In the genomic region with DNA sequence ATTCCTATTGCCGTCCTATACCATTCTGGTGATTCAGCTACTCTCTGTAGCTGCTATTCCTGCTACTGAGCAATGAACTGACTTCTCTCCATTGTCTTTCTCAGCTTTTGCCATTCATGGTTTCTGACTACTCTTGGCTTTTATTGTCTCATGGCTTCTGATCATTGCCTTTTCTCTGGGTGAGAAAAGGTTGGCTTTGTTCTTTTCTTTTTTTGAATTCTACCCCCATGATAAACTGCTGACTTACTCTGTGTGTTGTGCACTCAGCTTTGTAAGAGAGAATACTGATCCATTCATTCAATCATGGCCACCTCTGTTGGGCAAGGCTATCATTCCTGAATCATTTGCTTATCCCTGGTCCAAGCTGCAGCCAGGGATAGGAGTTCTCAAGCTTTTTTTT, we compare ENCODE assay signal across 18 cellular contexts. TPM values are rescaled to one million over a fixed set of nuclear protein-coding genes. Genes with fewer than 3 reads are reported as not detected.
DNase-seq lines count a peak whose midpoint lies in the region; ATAC-seq and TF ChIP-seq lines count a peak whose summit lies in the region.
"Had no signal": no experiment of that assay in that cellular context is flagged by ENCODE, and none has a peak within 500 bp of the region (broad histone marks: within the 10 kb centered on the region; RNA-seq: fewer than 3 reads in every experiment).

No MANE protein-coding gene starts in this region.

- H3K36me3 ChIP-seq in neural progenitor cell (no peaks in the 10 kb centered on the region), uterus (no peaks in the 10 kb centered on the region), trophoblast cell (ENCODE audit: control insufficient read depth in 1 of 2, insufficient read depth in 2 of 2, low read length in 2 of 2) (no peaks in the 10 kb centered on the region)
- H3K36me3 ChIP-seq: BE2C, BLaER1 had no signal

- H3K4me2 ChIP-seq in neural progenitor cell (no peak overlapping the region), trophoblast cell (ENCODE audit: low read length) (no peak overlapping the region)
- H3K4me2 ChIP-seq: BLaER1 had no signal

- H4K12ac ChIP-seq in trophoblast cell (ENCODE audit: low read depth, low read length): no peak overlapping the region

- H2AFZ ChIP-seq in neural progenitor cell (replicated peaks) (peak overlapping the region; percentile 79), trophoblast cell (ENCODE audit: insufficient read depth, low read length, poor library complexity) (no peak overlapping the region)

- H3K79me2 ChIP-seq in neural progenitor cell (ENCODE audit: low read depth) (no peaks in the 10 kb centered on the region), trophoblast cell (ENCODE audit: control insufficient read depth, insufficient read depth, low read length, poor library complexity) (no peaks in the 10 kb centered on the region)

- no peak overlapping the region for H3K14ac ChIP-seq in trophoblast cell (ENCODE audit: low read length)

- no peak for TF ChIP-seq CTCF in neural progenitor cell (IDR thresholded peaks at IDR 0.05)
- TF ChIP-seq CTCF in uterus (IDR thresholded peaks at IDR 0.05): no peak

- H3F3A ChIP-seq in neural progenitor cell (ENCODE audit: low read depth): no peaks in the 10 kb centered on the region

- no peaks in the 10 kb centered on the region for H3K9me3 ChIP-seq in neural progenitor cell (ENCODE audit: low read depth)
- H3K9me3 ChIP-seq in uterus: no peaks in the 10 kb centered on the region
- H3K9me3 ChIP-seq in trophoblast cell (ENCODE audit: insufficient read depth, low read depth, low read length): no peaks in the 10 kb centered on the region
- H3K9me3 ChIP-seq: BE2C, BLaER1, Caco-2 had no signal

- no peak overlapping the region for H3K18ac ChIP-seq in trophoblast cell (ENCODE audit: low read length)

- H3K27ac Mint-ChIP-seq in neural progenitor cell: no peak overlapping the region
- H3K27ac Mint-ChIP-seq: CD4-positive, alpha-beta T cell; CD8-positive, alpha-beta T cell had no signal

- no CpG with 5 or more reads among the region's 1 CpG for WGBS in trophoblast cell (ENCODE audit: extremely low coverage, insufficient coverage, insufficient read length)

- no peak overlapping the region for H2AK5ac ChIP-seq in trophoblast cell (ENCODE audit: low read length)

- H3K36me3 Mint-ChIP-seq in neural progenitor cell: no peaks in the 10 kb centered on the region
- H3K36me3 Mint-ChIP-seq: CD8-positive, alpha-beta T cell had no signal

- no peak overlapping the region for H3K4ac ChIP-seq in trophoblast cell (ENCODE audit: low read depth, low read length)

- H3K79me1 ChIP-seq in trophoblast cell (ENCODE audit: low read length): no peaks in the 10 kb centered on the region

- ATAC-seq in HG03139 (IDR thresholded peaks at IDR 0.05; ENCODE audit: unreplicated experiment): no peak
- ATAC-seq: CD8-positive, alpha-beta T cell had no signal

- no peak overlapping the region for H2BK5ac ChIP-seq in trophoblast cell (ENCODE audit: low read depth, low read length, poor library complexity)

- no peak overlapping the region for H4K91ac ChIP-seq in trophoblast cell (ENCODE audit: low read depth, low read length)

- H2BK120ac ChIP-seq in trophoblast cell (ENCODE audit: insufficient read depth, low read length, poor library complexity): no peak overlapping the region

- H3K4me1 ChIP-seq in neural progenitor cell (peaks cover 12% of the 10 kb centered on the region), uterus (no peaks in the 10 kb centered on the region), trophoblast cell (ENCODE audit: control insufficient read depth in 1 of 2, insufficient read depth in 2 of 2, low read length in 2 of 2) (peaks cover 0 to 5% of the 10 kb centered on the region in 2 experiments)
- H3K4me1 ChIP-seq: BE2C, BLaER1, Caco-2 had no signal

- no peaks in the 10 kb centered on the region for H4K20me1 ChIP-seq in neural progenitor cell (ENCODE audit: low read depth)
- H4K20me1 ChIP-seq: BLaER1 had no signal

- H3K4me3 ChIP-seq in neural progenitor cell (no peak overlapping the region), uterus (no peak overlapping the region), trophoblast cell (ENCODE audit: low read depth, low read length) (no peak overlapping the region)
- H3K4me3 ChIP-seq: BLaER1 had no signal

- H3K4me3 Mint-ChIP-seq in neural progenitor cell: no peak overlapping the region
- H3K4me3 Mint-ChIP-seq: CD4-positive, alpha-beta T cell; CD8-positive, alpha-beta T cell had no signal

- no peaks in the 10 kb centered on the region for H3K9me3 Mint-ChIP-seq in neural progenitor cell
- H3K9me3 Mint-ChIP-seq: CD4-positive, alpha-beta T cell; CD8-positive, alpha-beta T cell had no signal

- no peak for TF ChIP-seq POLR2A in uterus (IDR thresholded peaks at IDR 0.05)

- intact Hi-C loops in uterus (cut with DNase I; ENCODE audit: low total_unique reads): no loop called here

- peaks cover 2% of the 10 kb centered on the region for H3K27me3 Mint-ChIP-seq in neural progenitor cell (ENCODE audit: insufficient read depth, low read depth)
- H3K27me3 Mint-ChIP-seq: CD4-positive, alpha-beta T cell had no signal

- H3K9ac ChIP-seq in neural progenitor cell: no peak overlapping the region
- H3K9ac ChIP-seq in trophoblast cell (ENCODE audit: low read length): no peak overlapping the region
- H3K9ac ChIP-seq: BLaER1 had no signal

- DNase-seq in SK-MEL-5 (ENCODE audit: low read depth, low spot score) (peak; percentile 55), foreskin melanocyte (peak; percentile 69), neural progenitor cell (ENCODE audit: low spot score) (peak; percentile 2), uterus (no peak), trophoblast cell (no peak), C1 segment of cervical spinal cord (lab: John Stamatoyannopoulos, UW) (no peak)
- DNase-seq: 8988T; ACHN; BE2C; Caco-2; Calu3; CD4-positive, alpha-beta T cell; CD8-positive, alpha-beta T cell; DMS79 treated with DMSO at 0.1 percent for 48 hours; GF-D8 had no signal

- H3K27me3 ChIP-seq in neural progenitor cell (no peaks in the 10 kb centered on the region), uterus (no peaks in the 10 kb centered on the region), trophoblast cell (ENCODE audit: insufficient read depth, low read length) (no peaks in the 10 kb centered on the region)
- H3K27me3 ChIP-seq: BE2C, BLaER1 had no signal

- H4K8ac ChIP-seq in trophoblast cell (ENCODE audit: low read depth, low read length): no peak overlapping the region

- H3K27ac ChIP-seq in neural progenitor cell (no peak overlapping the region), uterus (no peak overlapping the region), trophoblast cell (ENCODE audit: low read depth, low read length) (no peak overlapping the region)
- H3K27ac ChIP-seq: BLaER1, C4-2B had no signal

- no peak overlapping the region for H2BK12ac ChIP-seq in trophoblast cell (ENCODE audit: low read length)

- in situ Hi-C loops in SK-MEL-5 (cut with HindIII; ENCODE audit: low pct_unique_long_range_greater_than_20kb, low sequenced_read_pairs): no loop called here

- H3K23ac ChIP-seq in trophoblast cell (ENCODE audit: low read length): no peak overlapping the region

- H3K4me1 Mint-ChIP-seq in neural progenitor cell: peaks cover 21% of the 10 kb centered on the region

RNA-seq across cellular contexts. Expression of gene METAP1, which starts 27.6 kb away (rescaled TPM):
- 53.1 and 58.4 TPM in 2 replicates for total RNA-seq in SK-MEL-5 (2014; rRNA removed; shearing (Covaris generic))
- 44.4 and 49.6 TPM in 2 replicates for polyA plus RNA-seq in SK-MEL-5 (2015; cell fraction: cytosol; rRNA removed)
- 81.4 and 111 TPM in 2 replicates for polyA plus RNA-seq in SK-MEL-5 (2015; cell fraction: nucleus; rRNA removed)
- total RNA-seq in neural progenitor cell (ENCODE audit: low replicate concordance) (92.4 and 155 TPM in 2 replicates), uterus (10 to 100 TPM; 34.1 to 50.7 (median 36.3) TPM)
- polyA plus RNA-seq in trophoblast cell (2013): 64.2 and 64.7 TPM in 2 replicates

RNA-seq across cellular contexts. Expression of gene EIF4E, which starts 39.0 kb away (rescaled TPM):
- total RNA-seq in SK-MEL-5 (2014; rRNA removed; shearing (Covaris generic)): 132 and 135 TPM in 2 replicates
- polyA plus RNA-seq in SK-MEL-5 (2015; cell fraction: cytosol; rRNA removed): 103 and 122 TPM in 2 replicates
- 41.2 and 42.1 TPM in 2 replicates for polyA plus RNA-seq in SK-MEL-5 (2015; cell fraction: nucleus; rRNA removed)
- total RNA-seq in neural progenitor cell (ENCODE audit: low replicate concordance): 249 and 340 TPM in 2 replicates
- total RNA-seq in uterus: 100 to 1,000 TPM in 1 of 4 donors, 10 to 100 TPM in 3; 24.6 to 149 (median 87.9) TPM
- 65.0 and 68.6 TPM in 2 replicates for polyA plus RNA-seq in trophoblast cell (2013)

Comparison
In these comparisons a context has a peak if more than half of its experiments do, and no peak if none do; other contexts are left out.
1. DNase-seq: peak in SK-MEL-5 (single experiment), foreskin melanocyte (single experiment) and neural progenitor cell (single experiment); none in uterus (0 of 2), trophoblast cell (0 of 2) and C1 segment of cervical spinal cord (0 of 14).